9 cellular contexts compared by ENCODE assay signal in genomic region chr1:247211339-247211738, GRCh38. TPM values are rescaled to one million over a fixed set of nuclear protein-coding genes. Genes with fewer than 3 reads are reported as not detected.
DNase-seq lines count a peak whose midpoint lies in the region; ATAC-seq and TF ChIP-seq lines count a peak whose summit lies in the region.
"Had no signal": no experiment of that assay in that cellular context is flagged by ENCODE, and none has a peak within 500 bp of the region (broad histone marks: within the 10 kb centered on the region; RNA-seq: fewer than 3 reads in every experiment).

No MANE protein-coding gene starts in this region.

- DNase-seq in DND-41 (no peak), NB4 (ENCODE audit: low read depth) (peak; percentile 11), WTC11 (ENCODE audit: low spot score) (no peak), endothelial cell (ENCODE audit: low spot score) (no peak)
- no peak for DNase-seq in central memory CD8-positive, alpha-beta T cell (ENCODE audit: low spot score in 2 of 2)

- H3K27ac ChIP-seq in DND-41 (ENCODE audit: low read length) (no peak overlapping the region), parathyroid adenoma (no peak overlapping the region)

- peak overlapping the region; percentile 89 for H3K9ac ChIP-seq in DND-41 (ENCODE audit: low read depth, low read length)
- no peak overlapping the region for H3K9ac ChIP-seq in parathyroid adenoma

- H3K4me3 ChIP-seq in DND-41 (ENCODE audit: low read depth in 1 of 2, low read length in 2 of 2), result peak overlapping the region in 1 of 2 experiments; percentile 95; a peak in 1 of 4 replicates
- H3K4me3 ChIP-seq in NB4 (ENCODE audit: low read depth, low read length), result no peak overlapping the region
- no peak overlapping the region for H3K4me3 ChIP-seq in parathyroid adenoma (ENCODE audit: low read depth, low read length)

- peaks cover 21% of the 10 kb centered on the region for H3K36me3 Mint-ChIP-seq in central memory CD8-positive, alpha-beta T cell (ENCODE audit: insufficient read depth)
- H3K36me3 Mint-ChIP-seq in WTC11 (peaks cover 2% of the 10 kb centered on the region; the same call in 1 of the 2 replicates), endothelial cell (ENCODE audit: low read depth, unreplicated experiment) (peaks cover 12% of the 10 kb centered on the region)

- no peaks in the 10 kb centered on the region for H3K27me3 Mint-ChIP-seq in central memory CD8-positive, alpha-beta T cell
- H3K27me3 Mint-ChIP-seq in WTC11 (ENCODE audit: low read depth) (no peaks in the 10 kb centered on the region), endothelial cell (ENCODE audit: unreplicated experiment) (no peaks in the 10 kb centered on the region)

- H3K27ac Mint-ChIP-seq in central memory CD8-positive, alpha-beta T cell (ENCODE audit: low read depth), result no peak overlapping the region
- no peak overlapping the region for H3K27ac Mint-ChIP-seq in WTC11
- no peak overlapping the region for H3K27ac Mint-ChIP-seq in endothelial cell (ENCODE audit: unreplicated experiment)

- no peaks in the 10 kb centered on the region for H3K9me3 Mint-ChIP-seq in central memory CD8-positive, alpha-beta T cell
- no peaks in the 10 kb centered on the region for H3K9me3 Mint-ChIP-seq in WTC11
- H3K9me3 Mint-ChIP-seq in endothelial cell (ENCODE audit: unreplicated experiment), result no peaks in the 10 kb centered on the region

- peak overlapping the region; percentile 96 for H2AFZ ChIP-seq in DND-41 (ENCODE audit: low read depth, low read length)
- H2AFZ ChIP-seq in parathyroid adenoma, result peak overlapping the region; percentile 73

- H3K27me3 ChIP-seq in DND-41 (ENCODE audit: insufficient read depth, low read length, poor library complexity) (peaks cover 6% of the 10 kb centered on the region), parathyroid adenoma (ENCODE audit: control insufficient read depth, insufficient read depth, low read length) (no peaks in the 10 kb centered on the region)

- H3K36me3 ChIP-seq in DND-41 (ENCODE audit: insufficient read depth, low read length) (peaks cover 12% of the 10 kb centered on the region), parathyroid adenoma (ENCODE audit: control insufficient read depth, insufficient read depth, low read length) (no peaks in the 10 kb centered on the region)

- H3K4me2 ChIP-seq in DND-41 (ENCODE audit: insufficient read depth, low read length) (peak overlapping the region; percentile 71; the same call in 1 of the 2 replicates), parathyroid adenoma (ENCODE audit: low read length) (no peak overlapping the region)

- H3K79me2 ChIP-seq in DND-41 (ENCODE audit: insufficient read depth, low read length) (peaks cover 43% of the 10 kb centered on the region), parathyroid adenoma (peaks cover 10% of the 10 kb centered on the region)

- peak overlapping the region; percentile 23 for H3K4me3 Mint-ChIP-seq in central memory CD8-positive, alpha-beta T cell
- H3K4me3 Mint-ChIP-seq in WTC11 (no peak overlapping the region), endothelial cell (ENCODE audit: unreplicated experiment) (no peak overlapping the region)

- H3K4me1 ChIP-seq in DND-41 (ENCODE audit: insufficient read depth, low read length) (peaks cover 33% of the 10 kb centered on the region), parathyroid adenoma (no peaks in the 10 kb centered on the region)

- TF ChIP-seq CTCF in DND-41 (IDR thresholded peaks at IDR 0.05; ENCODE audit: borderline replicate concordance, extremely low read depth, low read length, poor library complexity, severe bottlenecking) (no peak), NB4 (IDR thresholded peaks at IDR 0.05; ENCODE audit: low read depth, low read length) (no peak), parathyroid adenoma (IDR thresholded peaks at IDR 0.05) (no peak), WTC11 (IDR thresholded peaks at IDR 0.05) (no peak), endothelial cell (IDR thresholded peaks at IDR 0.05; ENCODE audit: unreplicated experiment) (no peak)

- no peak for ATAC-seq in DND-41 (ENCODE audit: insufficient read depth, low read depth)
- ATAC-seq in central memory CD8-positive, alpha-beta T cell (replicated peaks; ENCODE audit: extremely low read depth, poor library complexity, severe bottlenecking), result no peak
- ATAC-seq in GM19455 (IDR thresholded peaks at IDR 0.05; ENCODE audit: unreplicated experiment), result no peak
- no peak for ATAC-seq in WTC11
- ATAC-seq in HG02981 (IDR thresholded peaks at IDR 0.05; ENCODE audit: unreplicated experiment), result no peak

- TF ChIP-seq POLR2A in NB4 (IDR thresholded peaks at IDR 0.05; ENCODE audit: extremely low read depth, insufficient read length), result no peak

- POLR2A ChIA-PET in WTC11 (lab: Charles Lee), result no interaction called here

- H4K20me1 ChIP-seq in DND-41 (ENCODE audit: insufficient read depth, low read length), result peaks cover 23% of the 10 kb centered on the region

- H3K4me1 Mint-ChIP-seq in central memory CD8-positive, alpha-beta T cell, result peaks cover 47% of the 10 kb centered on the region
- H3K4me1 Mint-ChIP-seq in WTC11, result peaks cover 35% of the 10 kb centered on the region
- peaks cover 30% of the 10 kb centered on the region for H3K4me1 Mint-ChIP-seq in endothelial cell (ENCODE audit: unreplicated experiment)

- H3K9me3 ChIP-seq in DND-41 (ENCODE audit: insufficient read depth, low read length, severe bottlenecking) (no peaks in the 10 kb centered on the region), parathyroid adenoma (ENCODE audit: control insufficient read depth, low read length) (no peaks in the 10 kb centered on the region)

- CTCF ChIA-PET in WTC11 (lab: Charles Lee), result interaction anchor here (1.3 to 1.9 kb wide), 2 partner anchors 65 to 86 kb away, joined by 3 to 7 read pairs; no protein-coding TSS in a partner anchor

TF ChIP-seq in WTC11, 78 proteins besides CTCF, POLR2A, EP300 and RAD21 (continues in another document):
- no peak for TF ChIP-seq ZNF281 (CRISPR knock-in tag; IDR thresholded peaks at IDR 0.05)
- no peak for TF ChIP-seq PREB (CRISPR knock-in tag; IDR thresholded peaks at IDR 0.05; ENCODE audit: borderline replicate concordance)
- TF ChIP-seq TP53 (CRISPR knock-in tag; IDR thresholded peaks at IDR 0.05), result no peak
- TF ChIP-seq JAZF1 (CRISPR knock-in tag; IDR thresholded peaks at IDR 0.05), result no peak
- TF ChIP-seq SP1 (CRISPR knock-in tag; conservative IDR thresholded peaks at IDR 0.05), result no peak
- TF ChIP-seq, protein P1, sequence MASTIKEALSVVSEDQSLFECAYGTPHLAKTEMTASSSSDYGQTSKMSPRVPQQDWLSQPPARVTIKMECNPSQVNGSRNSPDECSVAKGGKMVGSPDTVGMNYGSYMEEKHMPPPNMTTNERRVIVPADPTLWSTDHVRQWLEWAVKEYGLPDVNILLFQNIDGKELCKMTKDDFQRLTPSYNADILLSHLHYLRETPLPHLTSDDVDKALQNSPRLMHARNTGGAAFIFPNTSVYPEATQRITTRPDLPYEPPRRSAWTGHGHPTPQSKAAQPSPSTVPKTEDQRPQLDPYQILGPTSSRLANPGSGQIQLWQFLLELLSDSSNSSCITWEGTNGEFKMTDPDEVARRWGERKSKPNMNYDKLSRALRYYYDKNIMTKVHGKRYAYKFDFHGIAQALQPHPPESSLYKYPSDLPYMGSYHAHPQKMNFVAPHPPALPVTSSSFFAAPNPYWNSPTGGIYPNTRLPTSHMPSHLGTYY (CRISPR knock-in tag; IDR thresholded peaks at IDR 0.05), result no peak
- TF ChIP-seq JUN (CRISPR knock-in tag; IDR thresholded peaks at IDR 0.05), result no peak

RNA-seq across cellular contexts. Expression of gene ZNF124, which starts 39.5 kb away (rescaled TPM):
- 31.8 to 33.8 TPM (median 33.0 TPM) in 3 replicates for total RNA-seq in WTC11 (2021)
- total RNA-seq in endothelial cell (ENCODE audit: unreplicated experiment), result 138 TPM

RNA-seq across cellular contexts. Expression of gene VN1R5, which starts 44.5 kb away (rescaled TPM):
- total RNA-seq in WTC11 (2021), result not detected in 3 replicates
- total RNA-seq in endothelial cell (ENCODE audit: unreplicated experiment), result not detected
- total RNA-seq: HT-29 had no signal
